Comparison of ENCODE assay signal across 1 cellular context in genomic region chr19:6743714-6744380, GRCh38.
TF ChIP-seq lines count a peak whose summit lies in the region.

No MANE protein-coding gene starts in this region.

TF ChIP-seq in HEK293, 187 proteins besides CTCF, POLR2A, EP300 and RAD21 (continued from another document and continues in another):
- no peak for TF ChIP-seq ZNF677 (tag by site-specific recombination; IDR thresholded peaks at IDR 0.05)
- TF ChIP-seq ZBTB20 (tag by site-specific recombination; IDR thresholded peaks at IDR 0.05): peak; percentile 83
- no peak for TF ChIP-seq HOXA7 (CRISPR knock-in tag; IDR thresholded peaks at IDR 0.05; ENCODE audit: borderline replicate concordance)
- no peak for TF ChIP-seq ZNF626 (tag by site-specific recombination; IDR thresholded peaks at IDR 0.05)
- no peak for TF ChIP-seq ZNF571 (tag by site-specific recombination; IDR thresholded peaks at IDR 0.05)
- TF ChIP-seq, protein P1, sequence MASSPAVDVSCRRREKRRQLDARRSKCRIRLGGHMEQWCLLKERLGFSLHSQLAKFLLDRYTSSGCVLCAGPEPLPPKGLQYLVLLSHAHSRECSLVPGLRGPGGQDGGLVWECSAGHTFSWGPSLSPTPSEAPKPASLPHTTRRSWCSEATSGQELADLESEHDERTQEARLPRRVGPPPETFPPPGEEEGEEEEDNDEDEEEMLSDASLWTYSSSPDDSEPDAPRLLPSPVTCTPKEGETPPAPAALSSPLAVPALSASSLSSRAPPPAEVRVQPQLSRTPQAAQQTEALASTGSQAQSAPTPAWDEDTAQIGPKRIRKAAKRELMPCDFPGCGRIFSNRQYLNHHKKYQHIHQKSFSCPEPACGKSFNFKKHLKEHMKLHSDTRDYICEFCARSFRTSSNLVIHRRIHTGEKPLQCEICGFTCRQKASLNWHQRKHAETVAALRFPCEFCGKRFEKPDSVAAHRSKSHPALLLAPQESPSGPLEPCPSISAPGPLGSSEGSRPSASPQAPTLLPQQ (tag by site-specific recombination; IDR thresholded peaks at IDR 0.05): no peak
- TF ChIP-seq, protein P2, sequence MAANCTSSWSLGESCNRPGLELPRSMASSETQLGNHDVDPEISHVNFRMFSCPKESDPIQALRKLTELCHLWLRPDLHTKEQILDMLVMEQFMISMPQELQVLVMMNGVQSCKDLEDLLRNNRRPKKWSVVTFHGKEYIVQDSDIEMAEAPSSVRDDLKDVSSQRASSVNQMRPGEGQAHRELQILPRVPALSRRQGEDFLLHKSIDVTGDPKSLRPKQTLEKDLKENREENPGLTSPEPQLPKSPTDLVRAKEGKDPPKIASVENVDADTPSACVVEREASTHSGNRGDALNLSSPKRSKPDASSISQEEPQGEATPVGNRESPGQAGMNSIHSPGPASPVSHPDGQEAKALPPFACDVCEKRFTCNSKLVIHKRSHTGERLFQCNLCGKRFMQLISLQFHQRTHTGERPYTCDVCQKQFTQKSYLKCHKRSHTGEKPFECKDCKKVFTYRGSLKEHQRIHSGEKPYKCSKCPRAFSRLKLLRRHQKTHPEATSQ (tag by site-specific recombination; IDR thresholded peaks at IDR 0.05): no peak
- no peak for TF ChIP-seq ZNF792 (tag by site-specific recombination; IDR thresholded peaks at IDR 0.05)
- TF ChIP-seq ZBTB7A (tag by site-specific recombination; IDR thresholded peaks at IDR 0.05; ENCODE audit: low read depth): no peak
- TF ChIP-seq PRDM4 (tag by site-specific recombination; IDR thresholded peaks at IDR 0.05): no peak
- TF ChIP-seq ZNF335 (tag by site-specific recombination; conservative IDR thresholded peaks at IDR 0.05): no peak
- no peak for TF ChIP-seq ZNF148 (tag by site-specific recombination; IDR thresholded peaks at IDR 0.05; ENCODE audit: borderline replicate concordance)
- 0 out of 2 replicates have a peak, but pooled peaks have one; percentile 20 for TF ChIP-seq ZNF391 (tag by site-specific recombination; IDR thresholded peaks at IDR 0.05; ENCODE audit: borderline replicate concordance, low read depth)
- TF ChIP-seq, protein P3, sequence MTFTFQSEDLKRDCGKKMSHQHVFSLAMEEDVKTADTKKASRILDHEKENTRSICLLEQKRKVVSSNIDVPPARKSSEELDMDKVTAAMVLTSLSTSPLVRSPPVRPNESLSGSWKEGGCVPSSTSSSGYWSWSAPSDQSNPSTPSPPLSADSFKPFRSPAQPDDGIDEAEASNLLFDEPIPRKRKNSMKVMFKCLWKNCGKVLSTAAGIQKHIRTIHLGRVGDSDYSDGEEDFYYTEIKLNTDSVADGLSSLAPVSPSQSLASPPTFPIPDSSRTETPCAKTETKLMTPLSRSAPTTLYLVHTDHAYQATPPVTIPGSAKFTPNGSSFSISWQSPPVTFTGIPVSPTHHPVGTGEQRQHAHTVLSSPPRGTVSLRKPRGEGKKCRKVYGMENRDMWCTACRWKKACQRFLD (tag by site-specific recombination; IDR thresholded peaks at IDR 0.05): no peak
- TF ChIP-seq ZNF121 (tag by site-specific recombination; IDR thresholded peaks at IDR 0.05): no peak
- peak; percentile 52; the same call in 1 of the 2 replicates for TF ChIP-seq ZXDB (tag by site-specific recombination; IDR thresholded peaks at IDR 0.05)
- TF ChIP-seq ZNF114 (tag by site-specific recombination; IDR thresholded peaks at IDR 0.05): no peak
- no peak for TF ChIP-seq ZSCAN23 (tag by site-specific recombination; IDR thresholded peaks at IDR 0.05)
- TF ChIP-seq ZNF214 (tag by site-specific recombination; IDR thresholded peaks at IDR 0.05; ENCODE audit: borderline replicate concordance): no peak
- TF ChIP-seq ZNF544 (tag by site-specific recombination; IDR thresholded peaks at IDR 0.05): no peak
- TF ChIP-seq GFI1B (tag by site-specific recombination; IDR thresholded peaks at IDR 0.05): no peak
- TF ChIP-seq MEIS1 (CRISPR knock-in tag; IDR thresholded peaks at IDR 0.05; ENCODE audit: borderline replicate concordance): no peak
- TF ChIP-seq HOXD13 (CRISPR knock-in tag; IDR thresholded peaks at IDR 0.05; ENCODE audit: borderline replicate concordance): no peak
- TF ChIP-seq ZNF596 (tag by site-specific recombination; IDR thresholded peaks at IDR 0.05): no peak
- no peak for TF ChIP-seq ZBTB1 (tag by site-specific recombination; IDR thresholded peaks at IDR 0.05)
- TF ChIP-seq ZNF140 (tag by site-specific recombination; IDR thresholded peaks at IDR 0.05): no peak
- TF ChIP-seq, protein P4, sequence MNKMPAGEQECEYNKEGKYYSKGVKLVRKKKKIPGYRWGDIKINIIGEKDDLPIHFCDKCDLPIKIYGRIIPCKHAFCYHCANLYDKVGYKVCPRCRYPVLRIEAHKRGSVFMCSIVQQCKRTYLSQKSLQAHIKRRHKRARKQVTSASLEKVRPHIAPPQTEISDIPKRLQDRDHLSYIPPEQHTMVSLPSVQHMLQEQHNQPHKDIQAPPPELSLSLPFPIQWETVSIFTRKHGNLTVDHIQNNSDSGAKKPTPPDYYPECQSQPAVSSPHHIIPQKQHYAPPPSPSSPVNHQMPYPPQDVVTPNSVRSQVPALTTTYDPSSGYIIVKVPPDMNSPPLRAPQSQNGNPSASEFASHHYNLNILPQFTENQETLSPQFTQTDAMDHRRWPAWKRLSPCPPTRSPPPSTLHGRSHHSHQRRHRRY (tag by site-specific recombination; IDR thresholded peaks at IDR 0.05): no peak
- TF ChIP-seq MZF1 (tag by site-specific recombination; IDR thresholded peaks at IDR 0.05; ENCODE audit: borderline replicate concordance): no peak
- TF ChIP-seq, protein P5, sequence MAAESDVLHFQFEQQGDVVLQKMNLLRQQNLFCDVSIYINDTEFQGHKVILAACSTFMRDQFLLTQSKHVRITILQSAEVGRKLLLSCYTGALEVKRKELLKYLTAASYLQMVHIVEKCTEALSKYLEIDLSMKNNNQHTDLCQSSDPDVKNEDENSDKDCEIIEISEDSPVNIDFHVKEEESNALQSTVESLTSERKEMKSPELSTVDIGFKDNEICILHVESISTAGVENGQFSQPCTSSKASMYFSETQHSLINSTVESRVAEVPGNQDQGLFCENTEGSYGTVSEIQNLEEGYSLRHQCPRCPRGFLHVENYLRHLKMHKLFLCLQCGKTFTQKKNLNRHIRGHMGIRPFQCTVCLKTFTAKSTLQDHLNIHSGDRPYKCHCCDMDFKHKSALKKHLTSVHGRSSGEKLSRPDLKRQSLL (tag by site-specific recombination; IDR thresholded peaks at IDR 0.05): 0 out of 2 replicates have a peak, but pooled peaks have one; percentile 15
- TF ChIP-seq, protein P6, sequence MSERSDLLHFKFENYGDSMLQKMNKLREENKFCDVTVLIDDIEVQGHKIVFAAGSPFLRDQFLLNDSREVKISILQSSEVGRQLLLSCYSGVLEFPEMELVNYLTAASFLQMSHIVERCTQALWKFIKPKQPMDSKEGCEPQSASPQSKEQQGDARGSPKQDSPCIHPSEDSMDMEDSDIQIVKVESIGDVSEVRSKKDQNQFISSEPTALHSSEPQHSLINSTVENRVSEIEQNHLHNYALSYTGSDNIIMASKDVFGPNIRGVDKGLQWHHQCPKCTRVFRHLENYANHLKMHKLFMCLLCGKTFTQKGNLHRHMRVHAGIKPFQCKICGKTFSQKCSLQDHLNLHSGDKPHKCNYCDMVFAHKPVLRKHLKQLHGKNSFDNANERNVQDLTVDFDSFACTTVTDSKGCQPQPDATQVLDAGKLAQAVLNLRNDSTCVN (tag by site-specific recombination; optimal IDR thresholded peaks at IDR 0.05): no peak
- TF ChIP-seq SETDB1 (IDR thresholded peaks at IDR 0.05; ENCODE audit: insufficient read length, low read length): no peak
- TF ChIP-seq ZNF785 (tag by site-specific recombination; IDR thresholded peaks at IDR 0.05): no peak
- no peak for TF ChIP-seq ZNF558 (tag by site-specific recombination; IDR thresholded peaks at IDR 0.05)
- TF ChIP-seq, protein P7, sequence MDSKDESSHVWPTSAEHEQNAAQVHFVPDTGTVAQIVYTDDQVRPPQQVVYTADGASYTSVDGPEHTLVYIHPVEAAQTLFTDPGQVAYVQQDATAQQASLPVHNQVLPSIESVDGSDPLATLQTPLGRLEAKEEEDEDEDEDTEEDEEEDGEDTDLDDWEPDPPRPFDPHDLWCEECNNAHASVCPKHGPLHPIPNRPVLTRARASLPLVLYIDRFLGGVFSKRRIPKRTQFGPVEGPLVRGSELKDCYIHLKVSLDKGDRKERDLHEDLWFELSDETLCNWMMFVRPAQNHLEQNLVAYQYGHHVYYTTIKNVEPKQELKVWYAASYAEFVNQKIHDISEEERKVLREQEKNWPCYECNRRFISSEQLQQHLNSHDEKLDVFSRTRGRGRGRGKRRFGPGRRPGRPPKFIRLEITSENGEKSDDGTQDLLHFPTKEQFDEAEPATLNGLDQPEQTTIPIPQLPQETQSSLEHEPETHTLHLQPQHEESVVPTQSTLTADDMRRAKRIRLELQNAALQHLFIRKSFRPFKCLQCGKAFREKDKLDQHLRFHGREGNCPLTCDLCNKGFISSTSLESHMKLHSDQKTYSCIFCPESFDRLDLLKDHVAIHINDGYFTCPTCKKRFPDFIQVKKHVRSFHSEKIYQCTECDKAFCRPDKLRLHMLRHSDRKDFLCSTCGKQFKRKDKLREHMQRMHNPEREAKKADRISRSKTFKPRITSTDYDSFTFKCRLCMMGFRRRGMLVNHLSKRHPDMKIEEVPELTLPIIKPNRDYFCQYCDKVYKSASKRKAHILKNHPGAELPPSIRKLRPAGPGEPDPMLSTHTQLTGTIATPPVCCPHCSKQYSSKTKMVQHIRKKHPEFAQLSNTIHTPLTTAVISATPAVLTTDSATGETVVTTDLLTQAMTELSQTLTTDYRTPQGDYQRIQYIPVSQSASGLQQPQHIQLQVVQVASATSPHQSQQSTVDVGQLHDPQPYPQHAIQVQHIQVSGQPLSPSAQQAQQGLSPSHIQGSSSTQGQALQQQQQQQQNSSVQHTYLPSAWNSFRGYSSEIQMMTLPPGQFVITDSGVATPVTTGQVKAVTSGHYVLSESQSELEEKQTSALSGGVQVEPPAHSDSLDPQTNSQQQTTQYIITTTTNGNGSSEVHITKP (tag by site-specific recombination; IDR thresholded peaks at IDR 0.05): peak; percentile 44; the same call in 1 of the 2 replicates
- TF ChIP-seq ZNF138 (tag by site-specific recombination; IDR thresholded peaks at IDR 0.05; ENCODE audit: borderline replicate concordance): no peak
- TF ChIP-seq ZNF155 (tag by site-specific recombination; IDR thresholded peaks at IDR 0.05): no peak
- TF ChIP-seq SP7 (tag by site-specific recombination; IDR thresholded peaks at IDR 0.05): peak; percentile 75
- TF ChIP-seq ZNF423 (tag by site-specific recombination; IDR thresholded peaks at IDR 0.05): no peak
- TF ChIP-seq ZNF221 (tag by site-specific recombination; IDR thresholded peaks at IDR 0.05; ENCODE audit: borderline replicate concordance): no peak
- no peak for TF ChIP-seq ZNF777 (tag by site-specific recombination; IDR thresholded peaks at IDR 0.05; ENCODE audit: borderline replicate concordance)
- TF ChIP-seq ZNF473 (tag by site-specific recombination; IDR thresholded peaks at IDR 0.05): no peak
- no peak for TF ChIP-seq ZFP37 (tag by site-specific recombination; IDR thresholded peaks at IDR 0.05)
- TF ChIP-seq ZNF830 (tag by site-specific recombination; IDR thresholded peaks at IDR 0.05; ENCODE audit: low read depth): no peak
- no peak for TF ChIP-seq ZNF324 (tag by site-specific recombination; IDR thresholded peaks at IDR 0.05)
- no peak for TF ChIP-seq ZNF433 (tag by site-specific recombination; IDR thresholded peaks at IDR 0.05; ENCODE audit: low read depth)
- TF ChIP-seq ZIC2 (tag by site-specific recombination; IDR thresholded peaks at IDR 0.05): peak; percentile 53
- no peak for TF ChIP-seq ZNF18 (tag by site-specific recombination; IDR thresholded peaks at IDR 0.05)
- TF ChIP-seq SALL2 (tag by site-specific recombination; IDR thresholded peaks at IDR 0.05; ENCODE audit: borderline replicate concordance): no peak
- TF ChIP-seq ZNF157 (tag by site-specific recombination; IDR thresholded peaks at IDR 0.05): no peak
- TF ChIP-seq ZNF843 (tag by site-specific recombination; IDR thresholded peaks at IDR 0.05): no peak
- no peak for TF ChIP-seq ZNF146 (tag by site-specific recombination; IDR thresholded peaks at IDR 0.05)
